Comparison of ENCODE assay signal across 2 cellular contexts in the genomic region with DNA sequence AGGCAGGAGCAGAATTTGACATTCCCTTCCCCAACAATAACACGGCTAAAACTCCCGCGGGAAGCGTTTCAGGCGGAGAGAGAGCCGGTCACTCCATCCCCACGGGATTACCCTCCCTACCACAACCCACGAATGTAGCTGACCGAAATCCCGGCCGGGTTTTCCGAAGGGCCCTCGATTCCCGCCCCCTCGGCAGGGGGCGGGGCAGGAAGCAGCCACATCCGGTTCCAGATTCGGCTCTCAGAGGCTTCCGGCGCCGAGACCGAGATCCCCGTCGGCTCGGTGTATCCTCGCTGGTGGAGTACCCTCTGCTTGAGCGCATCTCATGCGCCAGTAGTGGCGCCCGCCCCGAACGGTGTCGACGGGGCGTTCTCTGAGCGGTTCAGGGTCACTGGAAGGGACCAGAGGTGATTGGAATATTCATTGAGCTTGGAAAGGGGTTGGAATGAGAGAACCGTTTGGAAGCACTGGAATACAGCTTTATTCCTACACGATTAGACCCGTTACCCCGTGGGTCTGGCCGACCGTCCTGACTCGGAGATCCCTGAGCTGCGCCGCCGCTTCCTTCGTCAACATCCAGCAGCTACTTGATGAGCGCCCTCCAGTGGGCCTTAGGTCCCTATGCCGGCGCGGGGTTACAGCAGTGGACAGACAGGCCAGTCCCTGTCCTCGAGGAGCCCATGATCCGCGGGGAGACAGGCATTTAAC.
TF ChIP-seq lines count a peak whose summit lies in the region.

No MANE protein-coding gene starts in this region.

TF ChIP-seq in A549, 52 proteins besides CTCF, POLR2A, EP300 and RAD21:
- TF ChIP-seq E2F6 (IDR thresholded peaks at IDR 0.05; ENCODE audit: borderline replicate concordance, low read depth) (0 out of 2 replicates have a peak, but pooled peaks have one; percentile 40), GATA3 (IDR thresholded peaks at IDR 0.05; ENCODE audit: borderline replicate concordance) (no peak), SMC3 (IDR thresholded peaks at IDR 0.05) (no peak), HOXB13 (CRISPR knock-in tag; IDR thresholded peaks at IDR 0.05; ENCODE audit: low read depth) (no peak), JUN (IDR thresholded peaks at IDR 0.05) (peak; percentile 77 to 83; a peak in 4 of 5 replicates), HOXB5 (CRISPR knock-in tag; IDR thresholded peaks at IDR 0.05) (no peak), CHD4 (IDR thresholded peaks at IDR 0.05; ENCODE audit: borderline replicate concordance) (no peak), CEBPB (IDR thresholded peaks at IDR 0.05) (no peak), ZFP36 (IDR thresholded peaks at IDR 0.05; ENCODE audit: borderline replicate concordance, partially characterized antibody) (no peak), NPAS2 (CRISPR knock-in tag; IDR thresholded peaks at IDR 0.05; ENCODE audit: borderline replicate concordance) (no peak), MYC (IDR thresholded peaks at IDR 0.05; ENCODE audit: borderline replicate concordance, low read length) (no peak), POLR2AphosphoS2 (conservative IDR thresholded peaks at IDR 0.05; ENCODE audit: low read length) (0 out of 2 replicates have a peak, but pooled peaks have one; percentile 73), ZNF302 (CRISPR knock-in tag; IDR thresholded peaks at IDR 0.05) (no peak), PHF8 (IDR thresholded peaks at IDR 0.05; ENCODE audit: borderline replicate concordance, low read depth) (peak; percentile 49; the same call in 1 of the 2 replicates)
- TF ChIP-seq, protein P1, sequence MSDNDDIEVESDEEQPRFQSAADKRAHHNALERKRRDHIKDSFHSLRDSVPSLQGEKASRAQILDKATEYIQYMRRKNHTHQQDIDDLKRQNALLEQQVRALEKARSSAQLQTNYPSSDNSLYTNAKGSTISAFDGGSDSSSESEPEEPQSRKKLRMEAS (IDR thresholded peaks at IDR 0.05), result 0 out of 2 replicates have a peak, but pooled peaks have one; percentile 12
- TF ChIP-seq, protein P2, sequence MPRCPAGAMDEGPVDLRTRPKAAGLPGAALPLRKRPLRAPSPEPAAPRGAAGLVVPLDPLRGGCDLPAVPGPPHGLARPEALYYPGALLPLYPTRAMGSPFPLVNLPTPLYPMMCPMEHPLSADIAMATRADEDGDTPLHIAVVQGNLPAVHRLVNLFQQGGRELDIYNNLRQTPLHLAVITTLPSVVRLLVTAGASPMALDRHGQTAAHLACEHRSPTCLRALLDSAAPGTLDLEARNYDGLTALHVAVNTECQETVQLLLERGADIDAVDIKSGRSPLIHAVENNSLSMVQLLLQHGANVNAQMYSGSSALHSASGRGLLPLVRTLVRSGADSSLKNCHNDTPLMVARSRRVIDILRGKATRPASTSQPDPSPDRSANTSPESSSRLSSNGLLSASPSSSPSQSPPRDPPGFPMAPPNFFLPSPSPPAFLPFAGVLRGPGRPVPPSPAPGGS (IDR thresholded peaks at IDR 0.05), result peak; percentile 72; the same call in 1 of the 3 replicates
- TF ChIP-seq, protein P3, sequence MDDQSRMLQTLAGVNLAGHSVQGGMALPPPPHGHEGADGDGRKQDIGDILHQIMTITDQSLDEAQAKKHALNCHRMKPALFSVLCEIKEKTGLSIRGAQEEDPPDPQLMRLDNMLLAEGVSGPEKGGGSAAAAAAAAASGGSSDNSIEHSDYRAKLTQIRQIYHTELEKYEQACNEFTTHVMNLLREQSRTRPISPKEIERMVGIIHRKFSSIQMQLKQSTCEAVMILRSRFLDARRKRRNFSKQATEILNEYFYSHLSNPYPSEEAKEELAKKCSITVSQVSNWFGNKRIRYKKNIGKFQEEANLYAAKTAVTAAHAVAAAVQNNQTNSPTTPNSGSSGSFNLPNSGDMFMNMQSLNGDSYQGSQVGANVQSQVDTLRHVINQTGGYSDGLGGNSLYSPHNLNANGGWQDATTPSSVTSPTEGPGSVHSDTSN (IDR thresholded peaks at IDR 0.05), result peak; percentile 66; the same call in 1 of the 2 replicates

TF ChIP-seq in K562, 482 proteins besides CTCF, POLR2A, EP300 and RAD21 (continues in another document):
- TF ChIP-seq NUFIP1 (IDR thresholded peaks at IDR 0.05; ENCODE audit: partially characterized antibody), result peak; percentile 25
- TF ChIP-seq, protein P4, sequence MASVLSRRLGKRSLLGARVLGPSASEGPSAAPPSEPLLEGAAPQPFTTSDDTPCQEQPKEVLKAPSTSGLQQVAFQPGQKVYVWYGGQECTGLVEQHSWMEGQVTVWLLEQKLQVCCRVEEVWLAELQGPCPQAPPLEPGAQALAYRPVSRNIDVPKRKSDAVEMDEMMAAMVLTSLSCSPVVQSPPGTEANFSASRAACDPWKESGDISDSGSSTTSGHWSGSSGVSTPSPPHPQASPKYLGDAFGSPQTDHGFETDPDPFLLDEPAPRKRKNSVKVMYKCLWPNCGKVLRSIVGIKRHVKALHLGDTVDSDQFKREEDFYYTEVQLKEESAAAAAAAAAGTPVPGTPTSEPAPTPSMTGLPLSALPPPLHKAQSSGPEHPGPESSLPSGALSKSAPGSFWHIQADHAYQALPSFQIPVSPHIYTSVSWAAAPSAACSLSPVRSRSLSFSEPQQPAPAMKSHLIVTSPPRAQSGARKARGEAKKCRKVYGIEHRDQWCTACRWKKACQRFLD (CRISPR knock-in tag; IDR thresholded peaks at IDR 0.05), result peak; percentile 54; the same call in 1 of the 2 replicates
- 0 out of 2 replicates have a peak, but pooled peaks have one; percentile 34 for TF ChIP-seq ESRRA (IDR thresholded peaks at IDR 0.05; ENCODE audit: borderline replicate concordance, low read depth)
- TF ChIP-seq MEF2A (IDR thresholded peaks at IDR 0.05; ENCODE audit: control insufficient read depth, low read depth, low read length), result peak; percentile 57; the same call in 1 of the 2 replicates
- no peak; the same call in none of the 2 replicates for TF ChIP-seq NCOR1 (IDR thresholded peaks at IDR 0.05)
- peak; percentile 30; the same call in 1 of the 2 replicates for TF ChIP-seq SIN3B (IDR thresholded peaks at IDR 0.05; ENCODE audit: low read depth)
- TF ChIP-seq, protein P5, sequence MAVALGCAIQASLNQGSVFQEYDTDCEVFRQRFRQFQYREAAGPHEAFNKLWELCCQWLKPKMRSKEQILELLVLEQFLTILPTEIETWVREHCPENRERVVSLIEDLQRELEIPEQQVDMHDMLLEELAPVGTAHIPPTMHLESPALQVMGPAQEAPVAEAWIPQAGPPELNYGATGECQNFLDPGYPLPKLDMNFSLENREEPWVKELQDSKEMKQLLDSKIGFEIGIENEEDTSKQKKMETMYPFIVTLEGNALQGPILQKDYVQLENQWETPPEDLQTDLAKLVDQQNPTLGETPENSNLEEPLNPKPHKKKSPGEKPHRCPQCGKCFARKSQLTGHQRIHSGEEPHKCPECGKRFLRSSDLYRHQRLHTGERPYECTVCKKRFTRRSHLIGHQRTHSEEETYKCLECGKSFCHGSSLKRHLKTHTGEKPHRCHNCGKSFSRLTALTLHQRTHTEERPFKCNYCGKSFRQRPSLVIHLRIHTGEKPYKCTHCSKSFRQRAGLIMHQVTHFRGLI (CRISPR knock-in tag; IDR thresholded peaks at IDR 0.05), result no peak
- TF ChIP-seq NFATC3 (IDR thresholded peaks at IDR 0.05), result no peak
- peak; percentile 78; the same call in 1 of the 2 replicates for TF ChIP-seq ETS1 (conservative IDR thresholded peaks at IDR 0.05; ENCODE audit: control insufficient read depth, low read depth, low read length)
- peak; percentile 16 for TF ChIP-seq TAL1 (IDR thresholded peaks at IDR 0.05)
- peak; percentile 43; the same call in 1 of the 2 replicates for TF ChIP-seq JUN (IDR thresholded peaks at IDR 0.05; ENCODE audit: borderline replicate concordance, low read depth, low read length)
- TF ChIP-seq JUN (CRISPR knock-in tag; IDR thresholded peaks at IDR 0.05; ENCODE audit: borderline replicate concordance), result peak; percentile 83; the same call in 1 of the 2 replicates
- no peak for TF ChIP-seq HOMEZ (CRISPR knock-in tag; IDR thresholded peaks at IDR 0.05)
- no peak for TF ChIP-seq PRPF4 (IDR thresholded peaks at IDR 0.05; ENCODE audit: insufficient read depth, low read depth, low read length, poor library complexity, severe bottlenecking)
- peak; percentile 51 for TF ChIP-seq ZFX (CRISPR knock-in tag; IDR thresholded peaks at IDR 0.05)
- no peak for TF ChIP-seq HBP1 (CRISPR knock-in tag; IDR thresholded peaks at IDR 0.05)
- TF ChIP-seq FOXJ3 (CRISPR knock-in tag; IDR thresholded peaks at IDR 0.05), result no peak
- no peak for TF ChIP-seq KAT2B (IDR thresholded peaks at IDR 0.05; ENCODE audit: low read depth, low read length)
- TF ChIP-seq ETS2 (tag; IDR thresholded peaks at IDR 0.05; ENCODE audit: borderline replicate concordance, poor library complexity, severe bottlenecking), result no peak
- no peak for TF ChIP-seq FIP1L1 (IDR thresholded peaks at IDR 0.05; ENCODE audit: low read depth, low read length, poor library complexity, severe bottlenecking)
- peak; percentile 78; the same call in 1 of the 2 replicates for TF ChIP-seq ZNF780A (CRISPR knock-in tag; IDR thresholded peaks at IDR 0.05)
- TF ChIP-seq NFE2 (IDR thresholded peaks at IDR 0.05; ENCODE audit: low read depth), result no peak
- TF ChIP-seq MAFK (IDR thresholded peaks at IDR 0.05; ENCODE audit: low read length), result no peak
- peak; percentile 72; the same call in 1 of the 2 replicates for TF ChIP-seq DPF2 (IDR thresholded peaks at IDR 0.05)
- TF ChIP-seq CHD2 (IDR thresholded peaks at IDR 0.05; ENCODE audit: low read depth, low read length), result peak; percentile 46
- TF ChIP-seq ZSCAN29 (IDR thresholded peaks at IDR 0.05), result peak; percentile 65
- TF ChIP-seq ZNF232 (CRISPR knock-in tag; IDR thresholded peaks at IDR 0.05), result 0 out of 2 replicates have a peak, but pooled peaks have one; percentile 13
- TF ChIP-seq FUS (optimal IDR thresholded peaks at IDR 0.05; ENCODE audit: low read depth, low read length), result no peak
- peak; percentile 45 for TF ChIP-seq CC2D1A (IDR thresholded peaks at IDR 0.05)
- TF ChIP-seq ZNF133 (CRISPR knock-in tag; IDR thresholded peaks at IDR 0.05), result no peak
- no peak for TF ChIP-seq MBD1 (CRISPR knock-in tag; IDR thresholded peaks at IDR 0.05)
- TF ChIP-seq, protein P6, sequence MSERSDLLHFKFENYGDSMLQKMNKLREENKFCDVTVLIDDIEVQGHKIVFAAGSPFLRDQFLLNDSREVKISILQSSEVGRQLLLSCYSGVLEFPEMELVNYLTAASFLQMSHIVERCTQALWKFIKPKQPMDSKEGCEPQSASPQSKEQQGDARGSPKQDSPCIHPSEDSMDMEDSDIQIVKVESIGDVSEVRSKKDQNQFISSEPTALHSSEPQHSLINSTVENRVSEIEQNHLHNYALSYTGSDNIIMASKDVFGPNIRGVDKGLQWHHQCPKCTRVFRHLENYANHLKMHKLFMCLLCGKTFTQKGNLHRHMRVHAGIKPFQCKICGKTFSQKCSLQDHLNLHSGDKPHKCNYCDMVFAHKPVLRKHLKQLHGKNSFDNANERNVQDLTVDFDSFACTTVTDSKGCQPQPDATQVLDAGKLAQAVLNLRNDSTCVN (CRISPR knock-in tag; IDR thresholded peaks at IDR 0.05), result no peak
- TF ChIP-seq STAT5A (IDR thresholded peaks at IDR 0.05; ENCODE audit: borderline replicate concordance, low read length), result no peak
- TF ChIP-seq BCOR (IDR thresholded peaks at IDR 0.05), result peak; percentile 32; the same call in 1 of the 2 replicates
- TF ChIP-seq MEF2D (tag; conservative IDR thresholded peaks at IDR 0.05; ENCODE audit: low read depth), result peak; percentile 15; the same call in 1 of the 2 replicates
- no peak for TF ChIP-seq CCNT2 (IDR thresholded peaks at IDR 0.05; ENCODE audit: borderline replicate concordance, extremely low read depth, insufficient read length, low read depth, low read length)
- TF ChIP-seq STAG1 (CRISPR knock-in tag; IDR thresholded peaks at IDR 0.05; ENCODE audit: borderline replicate concordance), result no peak
- TF ChIP-seq MTA1 (IDR thresholded peaks at IDR 0.05; ENCODE audit: borderline replicate concordance), result no peak; the same call in 1 of the 2 replicates
